ENCODE assay signal across 8 cellular contexts in genomic region chr2:213989207-213989606, GRCh38.
"Had no signal": no experiment of that assay in that cellular context is flagged by ENCODE, and none has a peak within 500 bp of the region (broad histone marks: within the 10 kb centered on the region; RNA-seq: fewer than 3 reads in every experiment).

No MANE protein-coding gene starts in this region.

- H3K9me3 ChIP-seq: HAP-1 had no signal

- H3K4me2 ChIP-seq: GM23338 had no signal

- H2AFZ ChIP-seq: GM23338 had no signal

- H3K4me1 ChIP-seq: HAP-1 had no signal

- H3K36me3 ChIP-seq: HAP-1 had no signal

- H3K27ac ChIP-seq: HL-60 had no signal

- FAIRE-seq: H1, K562 had no signal

- ATAC-seq: GM23338, K562 had no signal

- DNase-seq: H7, IMR-90, KG1 had no signal

- H3K4me3 ChIP-seq: GM23338, HAP-1, K562 had no signal
